ENCODE assay signal across 21 cellular contexts in the genomic region with DNA sequence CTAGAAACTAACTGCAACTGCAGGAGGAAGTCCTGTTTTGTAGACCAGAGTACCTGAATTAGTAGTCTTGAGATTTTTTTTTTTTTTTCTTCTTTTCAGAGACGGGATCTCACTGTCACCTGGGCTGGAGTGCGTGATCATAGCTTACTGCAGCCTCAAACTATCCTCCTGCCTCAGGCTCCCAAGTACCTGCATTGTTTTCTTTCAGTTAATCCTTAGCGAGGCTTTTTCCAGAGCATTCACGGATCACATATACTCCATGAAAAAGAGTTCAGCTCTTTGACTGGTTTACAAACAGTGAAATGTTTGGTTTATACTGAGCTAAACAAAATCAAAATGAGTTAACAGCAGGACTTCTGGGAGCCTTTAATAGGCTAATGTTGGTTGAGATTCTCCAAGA.
"Had no signal": no experiment of that assay in that cellular context is flagged by ENCODE, and none has a peak within 500 bp of the region (broad histone marks: within the 10 kb centered on the region; RNA-seq: fewer than 3 reads in every experiment).

No MANE protein-coding gene starts in this region.

- H3K9me3 ChIP-seq: prostate gland, right atrium auricular region, transverse colon, vagina had no signal

- ATAC-seq: effector memory CD8-positive, alpha-beta T cell; left lobe of liver had no signal

- H3K27me3 ChIP-seq: hepatocyte, right atrium auricular region, transverse colon, vagina had no signal

- FAIRE-seq: keratinocyte had no signal

- H3K4me3 Mint-ChIP-seq: activated naive CD8-positive, alpha-beta T cell; effector memory CD8-positive, alpha-beta T cell; stimulated activated naive CD8-positive, alpha-beta T cell treated with anti-CD3 and anti-CD28 coated beads, Interleukin-15, Interleukin-2, amounts not matched to agents 100 ng/mL and 50 ng/mL, for 24 hours had no signal

- DNase-seq: activated CD4-positive, alpha-beta T cell treated with anti-CD3 and anti-CD28 coated beads for 1 hour; activated CD4-positive, alpha-beta T cell treated with anti-CD3 and anti-CD28 coated beads, Interleukin-2, amount 50 U/mL, for 4 hours; activated gamma-delta T cell treated with Interleukin-2 at 50 U/mL for 16 hours; amniotic stem cell; caudate nucleus; effector memory CD8-positive, alpha-beta T cell; foreskin fibroblast; stimulated activated CD4-positive, alpha-beta T cell treated with anti-CD3 and anti-CD28 coated beads, Interleukin-12 subunit alpha, Interleukin-12 subunit beta, amount 100 ng/mL, for 4 hours; stimulated activated CD4-positive, alpha-beta T cell treated with anti-CD3 and anti-CD28 coated beads, Interleukin-2, amount 100 ng/mL, for 24 hours; T-helper 2 cell; transverse colon had no signal

- H3K4me2 ChIP-seq: hepatocyte had no signal

- H3K36me3 ChIP-seq: prostate gland, right atrium auricular region, transverse colon, vagina had no signal

- H3K27ac Mint-ChIP-seq: activated naive CD8-positive, alpha-beta T cell; stimulated activated naive CD8-positive, alpha-beta T cell treated with anti-CD3 and anti-CD28 coated beads, Interleukin-15, Interleukin-2, amounts not matched to agents 100 ng/mL and 50 ng/mL, for 24 hours had no signal

- H2AFZ ChIP-seq: hepatocyte had no signal

- H3K9me3 Mint-ChIP-seq: effector memory CD8-positive, alpha-beta T cell; stimulated activated naive CD8-positive, alpha-beta T cell treated with anti-CD3 and anti-CD28 coated beads, Interleukin-15, Interleukin-2, amounts not matched to agents 100 ng/mL and 50 ng/mL, for 24 hours had no signal

- H3K4me3 ChIP-seq: hepatocyte, prostate gland, right atrium auricular region, transverse colon, vagina had no signal

- H3K36me3 Mint-ChIP-seq: activated naive CD8-positive, alpha-beta T cell had no signal

- H3K27me3 Mint-ChIP-seq: activated naive CD8-positive, alpha-beta T cell; effector memory CD8-positive, alpha-beta T cell; stimulated activated naive CD8-positive, alpha-beta T cell treated with anti-CD3 and anti-CD28 coated beads, Interleukin-15, Interleukin-2, amounts not matched to agents 100 ng/mL and 50 ng/mL, for 24 hours had no signal

- H3K27ac ChIP-seq: epithelial cell of prostate, prostate gland, right atrium auricular region, transverse colon, vagina, VCaP had no signal

- H3K4me1 ChIP-seq: prostate gland, right atrium auricular region, transverse colon, vagina had no signal
